In genomic region chr11:109970516-109971183, GRCh38 we compare ENCODE assay signal across 10 cellular contexts.
DNase-seq lines count a peak whose midpoint lies in the region; ATAC-seq and TF ChIP-seq lines count a peak whose summit lies in the region.
"Had no signal": no experiment of that assay in that cellular context is flagged by ENCODE, and none has a peak within 500 bp of the region (broad histone marks: within the 10 kb centered on the region; RNA-seq: fewer than 3 reads in every experiment).

No MANE protein-coding gene starts in this region.

- WGBS in prostate gland = 88% methylated on average over 9 of the region's 9 CpGs
- WGBS in heart left ventricle, 4 donors = 66 to 76% (median 70%) methylated on average over 9 of the region's 9 CpGs
- WGBS in aorta, 2 donors = 87 to 88% methylated on average over 9 of the region's 9 CpGs

- DNase-seq in AML-193 (lab: John Stamatoyannopoulos, UW) (peak; percentile 3 to 5), RPMI8226 (peak; percentile 57), prostate gland (ENCODE audit: low spot score) (no peak), nephron progenitor cell (no peak), heart left ventricle (no peak), aorta (no peak)
- DNase-seq: SW 1271 had no signal

- no peaks in the 10 kb centered on the region for H3K27me3 ChIP-seq in prostate gland (replicated peaks; ENCODE audit: insufficient read depth)
- H3K27me3 ChIP-seq in heart left ventricle = no peaks in the 10 kb centered on the region
- peaks cover 0 to 2% of the 10 kb centered on the region in 2 donors for H3K27me3 ChIP-seq in aorta (ENCODE audit: control insufficient read depth in 1 of 2, insufficient read depth in 2 of 2, low read length in 1 of 2)

- peaks cover 4% of the 10 kb centered on the region for H3K27me3 Mint-ChIP-seq in nephron progenitor cell (ENCODE audit: low read depth, poor library complexity)

- no peak overlapping the region for H3K27ac Mint-ChIP-seq in nephron progenitor cell

- H3K36me3 ChIP-seq in prostate gland = no peaks in the 10 kb centered on the region
- H3K36me3 ChIP-seq in heart left ventricle = no peaks in the 10 kb centered on the region
- H3K36me3 ChIP-seq in aorta (ENCODE audit: control insufficient read depth in 1 of 2, insufficient read depth in 2 of 2, low read length in 1 of 2) = no peaks in the 10 kb centered on the region

- H3K27ac ChIP-seq in prostate gland (no peak overlapping the region), heart left ventricle (no peak overlapping the region), aorta (ENCODE audit: low read depth in 1 of 2, low read length in 2 of 2) (no peak overlapping the region)

- no peaks in the 10 kb centered on the region for H3K9me3 Mint-ChIP-seq in nephron progenitor cell

- no peak overlapping the region for H3K4me3 Mint-ChIP-seq in nephron progenitor cell

- no peaks in the 10 kb centered on the region for H3K4me1 Mint-ChIP-seq in nephron progenitor cell

- ATAC-seq in GM19035 (IDR thresholded peaks at IDR 0.05; ENCODE audit: unreplicated experiment) (peak; percentile 68), HG02938 (IDR thresholded peaks at IDR 0.05; ENCODE audit: unreplicated experiment) (peak; percentile 53), heart left ventricle (no peak), aorta (ENCODE audit: low FRiP score) (no peak)

- no peaks in the 10 kb centered on the region for H3K36me3 Mint-ChIP-seq in nephron progenitor cell (ENCODE audit: low read depth)
- H3K36me3 Mint-ChIP-seq: CD14-positive monocyte had no signal

- no peaks in the 10 kb centered on the region for H3K9me3 ChIP-seq in prostate gland
- no peaks in the 10 kb centered on the region for H3K9me3 ChIP-seq in heart left ventricle
- peaks cover 2% of the 10 kb centered on the region for H3K9me3 ChIP-seq in aorta (ENCODE audit: control insufficient read depth, low read length)

- intact Hi-C loops in prostate gland (cut with DNase I) (no loop called here), heart left ventricle (cut with DNase I) (loop anchor here in 1 of 10 donors (10.0 kb wide), 1 partner anchor 94 kb away; no protein-coding TSS in a partner anchor), aorta (cut with DNase I) (no loop called here)

- TF ChIP-seq POLR2A in prostate gland (IDR thresholded peaks at IDR 0.05) (no peak), heart left ventricle (IDR thresholded peaks at IDR 0.05) (no peak)

- H3K4me3 ChIP-seq in prostate gland = no peak overlapping the region
- no peak overlapping the region for H3K4me3 ChIP-seq in heart left ventricle
- H3K4me3 ChIP-seq in aorta (ENCODE audit: low read length in 2 of 2) = no peak overlapping the region

- no peaks in the 10 kb centered on the region for H3K4me1 ChIP-seq in prostate gland (replicated peaks)
- peaks cover 3 to 35% (median 19%) of the 10 kb centered on the region in 12 donors for H3K4me1 ChIP-seq in heart left ventricle
- no peaks in the 10 kb centered on the region for H3K4me1 ChIP-seq in aorta (ENCODE audit: control insufficient read depth in 1 of 2, insufficient read depth in 2 of 2, low read length in 2 of 2)

- TF ChIP-seq CTCF in prostate gland (IDR thresholded peaks at IDR 0.05) (no peak), nephron progenitor cell (IDR thresholded peaks at IDR 0.05) (no peak), heart left ventricle (IDR thresholded peaks at IDR 0.05) (no peak)

Comparison
In these comparisons a context has a peak if more than half of its experiments do, and no peak if none do; other contexts are left out.
1. DNase-seq: peak in AML-193 (2 of 2) and RPMI8226 (single experiment); none in prostate gland (single experiment), nephron progenitor cell (single experiment), heart left ventricle (0 of 5) and aorta (0 of 2).
2. ATAC-seq: peak in GM19035 (single experiment) and HG02938 (single experiment); none in heart left ventricle (0 of 4) and aorta (single experiment).